In genomic region chrX:17375631-17376380, GRCh38 we compare ENCODE assay signal across 8 cellular contexts.
A peak's percentile ranks its signal among the peaks of the same experiment; 100 is the strongest.
DNase-seq lines count a peak whose midpoint lies in the region; ATAC-seq and TF ChIP-seq lines count a peak whose summit lies in the region.

No MANE protein-coding gene starts in this region.

- no peaks in the 10 kb centered on the region for H3K9me3 ChIP-seq in NT2/D1 (ENCODE audit: insufficient read depth, low read length)

- intact Hi-C loops in posterior cingulate gyrus (cut with DNase I), result no loop called here

- peak overlapping the region; percentile 91 for H3K9ac ChIP-seq in NT2/D1 (ENCODE audit: insufficient read length, low read depth)

- peak; percentile 50 for DNase-seq in EH (ENCODE audit: low read depth)
- DNase-seq in NT2/D1 (ENCODE audit: low read depth, low spot score), result no peak
- DNase-seq in foreskin fibroblast, result peak; percentile 27 to 70
- peak in 8 of 10 donors; percentile 4 to 86 (median 23) for DNase-seq in posterior cingulate gyrus
- DNase-seq in NCI-H2107 (lab: John Stamatoyannopoulos, UW), result no peak
- no peak for DNase-seq in activated T-cell treated with anti-CD3 and anti-CD28 coated beads, Interleukin-2, amount 50 U/mL, for 1 hour

- ATAC-seq in GM21786 (IDR thresholded peaks at IDR 0.05; ENCODE audit: unreplicated experiment) (no peak), GM19328 (IDR thresholded peaks at IDR 0.05; ENCODE audit: unreplicated experiment) (no peak)

- H3K36me3 ChIP-seq in NT2/D1 (ENCODE audit: insufficient read depth, insufficient read length, low read length), result no peaks in the 10 kb centered on the region

- peak overlapping the region; percentile 76 for H3K4me3 ChIP-seq in NT2/D1 (ENCODE audit: insufficient read length, low read depth)
- H3K4me3 ChIP-seq in foreskin fibroblast (ENCODE audit: low read depth in 1 of 2, low read length in 2 of 2), result peak overlapping the region; percentile 66 to 82

- peaks cover 26% of the 10 kb centered on the region for H3K27me3 ChIP-seq in NT2/D1 (ENCODE audit: insufficient read depth, insufficient read length)

- H3K4me1 ChIP-seq in NT2/D1 (ENCODE audit: insufficient read depth, insufficient read length), result no peaks in the 10 kb centered on the region

- no peak for TF ChIP-seq CTCF in foreskin fibroblast (IDR thresholded peaks at IDR 0.05; ENCODE audit: low read depth, low read length)

Comparison
In these comparisons a context has a peak if more than half of its experiments do, and no peak if none do; other contexts are left out.
1. DNase-seq: peak in EH (single experiment), foreskin fibroblast (2 of 2) and posterior cingulate gyrus (8 of 10); none in NT2/D1 (single experiment), NCI-H2107 (single experiment) and activated T-cell treated with anti-CD3 and anti-CD28 coated beads, Interleukin-2, amount 50 U/mL, for 1 hour (single experiment).